Comparison of ENCODE assay signal across 23 cellular contexts in genomic region chr11:33615751-33616150, GRCh38.
DNase-seq lines count a peak whose midpoint lies in the region; FAIRE-seq and TF ChIP-seq lines count a peak whose summit lies in the region.
"Had no signal": no experiment of that assay in that cellular context is flagged by ENCODE, and none has a peak within 500 bp of the region (broad histone marks: within the 10 kb centered on the region; RNA-seq: fewer than 3 reads in every experiment).

No MANE protein-coding gene starts in this region.

- no peaks in the 10 kb centered on the region for H3K36me3 ChIP-seq in GM23248 (ENCODE audit: low read depth)
- no peaks in the 10 kb centered on the region for H3K36me3 ChIP-seq in bronchial epithelial cell (ENCODE audit: control insufficient read depth, insufficient read depth, low read length)
- no peaks in the 10 kb centered on the region for H3K36me3 ChIP-seq in mesendoderm (ENCODE audit: control insufficient read depth, insufficient read depth, low read length)
- H3K36me3 ChIP-seq: HAP-1 had no signal

- no peaks in the 10 kb centered on the region for H3K9me3 ChIP-seq in GM23248 (ENCODE audit: low read depth)
- H3K9me3 ChIP-seq: A549, HAP-1 had no signal

- 26 to 31% methylated on average over 3 of the region's 3 CpGs for WGBS in GM23248 (ENCODE audit: low coverage in 1 of 2, low lambda C conversion rate in 2 of 2, missing lambda C conversion rate in 2 of 2), 2 experiments
- WGBS in mesendoderm (ENCODE audit: extremely low coverage, insufficient coverage, low lambda C conversion rate) = no CpG with 5 or more reads among the region's 3 CpGs

- no peak overlapping the region for H3K56ac ChIP-seq in mesendoderm (ENCODE audit: low read length)

- in situ Hi-C loops in GM23248 (cut with MboI) (no loop called here), GM13976 (cut with MboI; ENCODE audit: low sequenced_read_pairs, unreplicated experiment) (no loop called here)

- H4K20me1 ChIP-seq in GM23248 (ENCODE audit: insufficient read depth) = no peaks in the 10 kb centered on the region

- H3K79me2 ChIP-seq in GM23248 (ENCODE audit: insufficient read depth) (no peaks in the 10 kb centered on the region), mesendoderm (ENCODE audit: control insufficient read depth, insufficient read depth, low read length) (no peaks in the 10 kb centered on the region)

- H2AK5ac ChIP-seq in mesendoderm (ENCODE audit: low read length) = no peak overlapping the region

- H2BK15ac ChIP-seq in mesendoderm (replicated peaks; ENCODE audit: low read depth) = no peak overlapping the region

- peaks cover 45% of the 10 kb centered on the region for H3F3A ChIP-seq in GM23248 (ENCODE audit: insufficient read depth)

- no peak overlapping the region for H2BK5ac ChIP-seq in mesendoderm (ENCODE audit: low read length)

- no peak overlapping the region for H4K5ac ChIP-seq in mesendoderm (ENCODE audit: low read length)

- H3K4me1 ChIP-seq in GM23248 (ENCODE audit: insufficient read depth) = peaks cover 36% of the 10 kb centered on the region
- no peaks in the 10 kb centered on the region for H3K4me1 ChIP-seq in mesendoderm (ENCODE audit: control insufficient read depth, low read depth, low read length)
- H3K4me1 ChIP-seq: A549, HAP-1 had no signal

- H3K9ac ChIP-seq in GM23248 (no peak overlapping the region), mesendoderm (ENCODE audit: low read length) (no peak overlapping the region)

- no peak overlapping the region for H3K18ac ChIP-seq in mesendoderm (ENCODE audit: low read length)

- FAIRE-seq in bronchial epithelial cell (lab: Jason Lieb, UNC) = no peak
- FAIRE-seq: A549, G401.6, GM12878, GM18507, H54 had no signal

- H3K23ac ChIP-seq in mesendoderm (ENCODE audit: low read length) = no peak overlapping the region

- TF ChIP-seq CTCF in AG10803 (conservative IDR thresholded peaks at IDR 0.05; ENCODE audit: low read length) = no peak
- no peak for TF ChIP-seq CTCF in bronchial epithelial cell (IDR thresholded peaks at IDR 0.05; ENCODE audit: insufficient read depth, low read length, severe bottlenecking)
- TF ChIP-seq CTCF in GM13976 (IDR thresholded peaks at IDR 0.05; ENCODE audit: borderline replicate concordance, control extremely low read depth, extremely low read depth, insufficient read depth, missing control alignments) = no peak

- no peaks in the 10 kb centered on the region for H3K9me2 ChIP-seq in GM23248 (ENCODE audit: insufficient read depth)

- H4K8ac ChIP-seq in mesendoderm (ENCODE audit: low read depth, low read length) = no peak overlapping the region

- H3K27me3 ChIP-seq in GM23248 (replicated peaks; ENCODE audit: insufficient read depth) (no peaks in the 10 kb centered on the region), bronchial epithelial cell (ENCODE audit: control insufficient read depth, insufficient read depth, low read length) (no peaks in the 10 kb centered on the region), mesendoderm (ENCODE audit: insufficient read depth, low read length, poor library complexity) (no peaks in the 10 kb centered on the region)

- DNase-seq in AG10803 (ENCODE audit: low read depth) (peak; percentile 12), GM23248 (peak; percentile 49), bronchial epithelial cell (ENCODE audit: low read depth) (peak; percentile 79), mesendoderm (peak; percentile 21), GM13976 (ENCODE audit: low spot score) (no peak), occipital lobe (lab: John Stamatoyannopoulos, UW) (no peak), HPDE6-E6E7 (ENCODE audit: extremely low spot score) (no peak)
- DNase-seq: 8988T; ACHN; C1 segment of cervical spinal cord; Calu3; CD4-positive, alpha-beta memory T cell; COR-L47; DMS53; DMS79 treated with DMSO at 0.1 percent for 48 hours; GOT3; HFFc6 had no signal

- H3K4me3 ChIP-seq in AG10803 (ENCODE audit: low read length) (no peak overlapping the region), GM23248 (no peak overlapping the region), bronchial epithelial cell (ENCODE audit: low read depth, low read length) (no peak overlapping the region), mesendoderm (ENCODE audit: low read length) (no peak overlapping the region)
- H3K4me3 ChIP-seq: A549, GM12878, HAP-1 had no signal

- H3K27ac ChIP-seq in GM23248 (peak overlapping the region; percentile 39; the same call in 1 of the 2 replicates), mesendoderm (ENCODE audit: low read depth, low read length) (no peak overlapping the region)
- H3K27ac ChIP-seq: A549 had no signal

- H3K4me2 ChIP-seq in GM23248 (ENCODE audit: unreplicated experiment) = no peak overlapping the region
- H3K4me2 ChIP-seq in mesendoderm (ENCODE audit: low read length) = no peak overlapping the region
- H3K4me2 ChIP-seq: A549 had no signal

- H3K4ac ChIP-seq in mesendoderm (ENCODE audit: low read depth, low read length) = no peak overlapping the region

- no peaks in the 10 kb centered on the region for H3K79me1 ChIP-seq in mesendoderm (ENCODE audit: low read length)

- H2BK120ac ChIP-seq in mesendoderm (ENCODE audit: low read depth, low read length) = no peak overlapping the region

- no peak overlapping the region for H2AFZ ChIP-seq in GM23248

Comparison
In these comparisons a context has a peak if more than half of its experiments do, and no peak if none do; other contexts are left out.
1. DNase-seq: peak in AG10803 (single experiment), GM23248 (single experiment), bronchial epithelial cell (single experiment) and mesendoderm (single experiment); none in GM13976 (single experiment), occipital lobe (single experiment) and HPDE6-E6E7 (single experiment).